In genomic region chr6:28895131-28895812, GRCh38 we compare ENCODE assay signal across 8 cellular contexts. TPM values are rescaled to one million over a fixed set of nuclear protein-coding genes. Genes with fewer than 3 reads are reported as not detected.
DNase-seq lines count a peak whose midpoint lies in the region; ATAC-seq, FAIRE-seq and TF ChIP-seq lines count a peak whose summit lies in the region.

No MANE protein-coding gene starts in this region.

- peak; percentile 93 for DNase-seq in AG20443 (ENCODE audit: low spot score)
- peak; percentile 97 for DNase-seq in NCI-H446 treated with DMSO at 0.1 percent for 48 hours (lab: John Stamatoyannopoulos, UW)
- peak; percentile 83 for DNase-seq in activated CD4-positive, CD25-positive, alpha-beta regulatory T cell treated with anti-CD3 and anti-CD28 coated beads, Interleukin-2, amount 50 U/mL, for 72 hours
- DNase-seq in chondrocyte (ENCODE audit: low spot score), result no peak
- DNase-seq in kidney, result peak; percentile 95
- DNase-seq in stimulated activated CD4-positive, alpha-beta T cell treated with anti-CD3 and anti-CD28 coated beads, Interleukin-15, amount 100 ng/mL, for 1 hour (ENCODE audit: low read depth in 1 of 2, low spot score in 1 of 2), result peak; percentile 70 to 76

- TF ChIP-seq CTCF in chondrocyte (IDR thresholded peaks at IDR 0.05) (no peak), kidney (IDR thresholded peaks at IDR 0.05; ENCODE audit: borderline replicate concordance, extremely low read depth, insufficient read depth) (no peak)

- peak overlapping the region; percentile 97 for H3K4me3 Mint-ChIP-seq in chondrocyte (ENCODE audit: unreplicated experiment)

- H3K27ac ChIP-seq in kidney (ENCODE audit: low read depth in 2 of 2, low read length in 2 of 2), result peak overlapping the region; percentile 96 to 97

- H3K27me3 Mint-ChIP-seq in chondrocyte (ENCODE audit: low read depth), result no peaks in the 10 kb centered on the region

- no peaks in the 10 kb centered on the region for H3K9me3 Mint-ChIP-seq in chondrocyte (ENCODE audit: low read depth)

- H3K4me1 ChIP-seq in kidney (ENCODE audit: control insufficient read depth in 1 of 2, insufficient read depth in 1 of 2, low read depth in 1 of 2, low read length in 2 of 2), result no peaks in the 10 kb centered on the region

- intact Hi-C loops in kidney (cut with DNase I), result no loop called here

- H3K36me3 ChIP-seq in kidney (ENCODE audit: control insufficient read depth in 1 of 2, insufficient read depth in 2 of 2, low read length in 2 of 2), result no peaks in the 10 kb centered on the region

- no peaks in the 10 kb centered on the region for H3K9me3 ChIP-seq in kidney (ENCODE audit: control insufficient read depth in 1 of 2, low read length in 2 of 2)

- peaks cover 14% of the 10 kb centered on the region for H3K4me1 Mint-ChIP-seq in chondrocyte (ENCODE audit: low read depth)

- peak overlapping the region; percentile 100 for H3K27ac Mint-ChIP-seq in chondrocyte (ENCODE audit: unreplicated experiment)

- peak; percentile 79 for FAIRE-seq in kidney (lab: Jason Lieb, UNC)

- peak overlapping the region; percentile 52 to 92 for H3K9ac ChIP-seq in kidney (ENCODE audit: low read length in 2 of 2)

- H3K4me3 ChIP-seq in kidney (ENCODE audit: low read length in 2 of 2), result peak overlapping the region; percentile 82 to 85

- no peaks in the 10 kb centered on the region for H3K36me3 Mint-ChIP-seq in chondrocyte (ENCODE audit: low read depth)

- peak; percentile 67 for ATAC-seq in GM19035 (IDR thresholded peaks at IDR 0.05; ENCODE audit: unreplicated experiment)
- peak; percentile 67 for ATAC-seq in HG03354 (IDR thresholded peaks at IDR 0.05; ENCODE audit: poor library complexity, severe bottlenecking, unreplicated experiment)

RNA-seq across cellular contexts. Expression of gene TRIM27, which starts 28.5 kb away (rescaled TPM):
- total RNA-seq in chondrocyte (49.6 to 61.8 TPM (median 53.5 TPM) in 3 replicates), kidney (47.7 TPM)
- polyA plus RNA-seq in kidney (ENCODE audit: insufficient read depth, low read depth, low replicate concordance), result 33.9 TPM
